ENCODE assay signal across 20 cellular contexts in the genomic region with DNA sequence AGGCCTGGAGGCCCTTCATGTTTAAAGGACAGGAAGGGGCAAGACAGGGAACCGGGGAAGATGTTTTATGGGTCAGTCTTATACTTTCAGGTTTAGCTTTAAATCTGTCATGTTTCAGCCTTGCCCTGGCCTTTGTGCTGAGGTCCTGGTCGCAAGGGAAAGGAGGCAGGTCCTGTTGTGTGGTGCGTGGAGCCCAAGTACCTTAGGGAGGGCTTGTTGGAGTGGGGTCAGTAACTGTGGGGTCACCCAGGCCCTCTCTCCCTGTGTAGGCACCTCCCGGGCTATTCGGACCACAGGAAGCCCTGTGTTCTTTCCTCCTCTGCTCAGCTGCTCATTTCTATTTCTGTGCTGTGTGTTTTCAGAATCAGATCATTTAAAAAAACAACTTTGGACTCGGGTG.
"Had no signal": no experiment of that assay in that cellular context is flagged by ENCODE, and none has a peak within 500 bp of the region (broad histone marks: within the 10 kb centered on the region; RNA-seq: fewer than 3 reads in every experiment).

No MANE protein-coding gene starts in this region.

- H3K27me3 ChIP-seq: adrenal gland, esophagus squamous epithelium, pancreas, thyroid gland had no signal

- H3K27ac Mint-ChIP-seq: activated naive CD4-positive, alpha-beta T cell treated with anti-CD3 and anti-CD28 coated beads, Interleukin-2, amount 50 U/mL, for 24 hours; activated T-helper 2 cell treated with anti-CD3 and anti-CD28 coated beads, Interferon-gamma antibody, Interleukin-2, Interleukin-4, amounts not matched to agents 10 μg/mL and 5 μg/mL and 100 μg/mL, durations not matched to agents 14 hours and 24 hours and 36 hours; stimulated activated memory B cell treated with anti-CD40 and anti-IgM and Interleukin-4, amounts not matched to agents 10 μg/mL and 1 μg/mL and 100 μg/mL, for 72 hours; T-cell had no signal

- H3K27me3 Mint-ChIP-seq: activated naive CD4-positive, alpha-beta T cell treated with anti-CD3 and anti-CD28 coated beads, Interleukin-2, amount 50 U/mL, for 24 hours; stimulated activated memory B cell treated with anti-CD40 and anti-IgM and Interleukin-4, amounts not matched to agents 10 μg/mL and 1 μg/mL and 100 μg/mL, for 72 hours; T-cell had no signal

- H3K9me3 Mint-ChIP-seq: activated naive CD4-positive, alpha-beta T cell treated with anti-CD3 and anti-CD28 coated beads, Interleukin-2, amount 50 U/mL, for 24 hours; activated T-helper 2 cell treated with anti-CD3 and anti-CD28 coated beads, Interferon-gamma antibody, Interleukin-2, Interleukin-4, amounts not matched to agents 10 μg/mL and 5 μg/mL and 100 μg/mL, durations not matched to agents 14 hours and 24 hours and 36 hours; stimulated activated memory B cell treated with anti-CD40 and anti-IgM and Interleukin-4, amounts not matched to agents 10 μg/mL and 1 μg/mL and 100 μg/mL, for 72 hours; T-cell had no signal

- FAIRE-seq: endothelial cell of umbilical vein, pancreas had no signal

- ATAC-seq: pancreas; stimulated activated memory B cell treated with anti-CD40 and anti-IgM and Interleukin-4, amounts not matched to agents 10 μg/mL and 1 μg/mL and 100 μg/mL, for 72 hours; T-cell had no signal

- H3K9me3 ChIP-seq: adrenal gland, esophagus squamous epithelium, pancreas, SK-N-SH, thyroid gland had no signal

- DNase-seq: activated CD4-positive, alpha-beta T cell treated with anti-CD3 and anti-CD28 coated beads, Interleukin-2, amount 50 U/mL, for 4 hours; activated CD4-positive, CD25-positive, alpha-beta regulatory T cell treated with anti-CD3 and anti-CD28 coated beads, Interleukin-2, amount 50 U/mL, for 72 hours; activated T-cell treated with anti-CD3 and anti-CD28 coated beads for 4 hours; central memory CD4-positive, alpha-beta T cell; effector CD4-positive, alpha-beta T cell; esophagus squamous epithelium; midbrain; SK-N-SH; stimulated activated CD4-positive, alpha-beta T cell treated with anti-CD3 and anti-CD28 coated beads, Interleukin-2, amount 100 ng/mL, for 48 hours; T-cell; T-helper 9 cell; thyroid gland had no signal

- H3K4me3 Mint-ChIP-seq: activated naive CD4-positive, alpha-beta T cell treated with anti-CD3 and anti-CD28 coated beads, Interleukin-2, amount 50 U/mL, for 24 hours; stimulated activated memory B cell treated with anti-CD40 and anti-IgM and Interleukin-4, amounts not matched to agents 10 μg/mL and 1 μg/mL and 100 μg/mL, for 72 hours; T-cell had no signal

- H3K27ac ChIP-seq: adrenal gland, coronary artery, esophagus squamous epithelium, pancreas, thyroid gland had no signal

- H3K4me3 ChIP-seq: adrenal gland, coronary artery, esophagus squamous epithelium, lung, pancreas, thyroid gland had no signal
